15 cellular contexts compared by ENCODE assay signal in the genomic region with DNA sequence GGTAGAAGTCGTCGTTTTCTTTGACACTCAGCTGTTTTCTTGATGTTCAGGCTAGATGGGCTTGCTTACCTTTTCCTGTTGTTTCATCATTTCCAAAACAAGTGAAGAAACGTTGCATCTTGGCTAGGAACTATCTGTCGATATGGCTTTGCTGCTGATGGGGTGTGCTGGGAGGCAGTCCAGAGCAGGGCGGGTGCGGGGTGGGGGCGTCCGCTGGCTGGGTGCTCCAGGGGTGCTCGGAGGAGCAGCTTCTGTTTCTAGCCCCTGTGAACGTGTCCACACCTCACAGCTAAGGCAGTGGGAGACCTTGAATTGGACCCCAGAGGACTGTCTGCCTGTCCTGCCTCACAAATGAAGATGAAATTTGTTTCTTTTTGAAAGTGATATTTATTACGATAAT. TPM values are rescaled to one million over a fixed set of nuclear protein-coding genes. Genes with fewer than 3 reads are reported as not detected.
DNase-seq lines count a peak whose midpoint lies in the region; ATAC-seq and TF ChIP-seq lines count a peak whose summit lies in the region.
"Had no signal": no experiment of that assay in that cellular context is flagged by ENCODE, and none has a peak within 500 bp of the region (broad histone marks: within the 10 kb centered on the region; RNA-seq: fewer than 3 reads in every experiment).

No MANE protein-coding gene starts in this region.

- peaks cover 100% of the 10 kb centered on the region for H3K79me2 ChIP-seq in PC-9 (ENCODE audit: low read depth)

- H3K4me3 ChIP-seq in PC-9 = no peak overlapping the region
- H3K4me3 ChIP-seq in esophagus muscularis mucosa = peak overlapping the region in 1 of 4 donors; percentile 27
- no peak overlapping the region for H3K4me3 ChIP-seq in mucosa of descending colon
- peak overlapping the region; percentile 18 to 19 for H3K4me3 ChIP-seq in tibial artery
- no peak overlapping the region for H3K4me3 ChIP-seq in testis

- H2AFZ ChIP-seq in PC-9 = no peak overlapping the region

- H3K9me3 ChIP-seq in PC-9 (ENCODE audit: insufficient read depth, low read depth) (no peaks in the 10 kb centered on the region), esophagus muscularis mucosa (no peaks in the 10 kb centered on the region), mucosa of descending colon (no peaks in the 10 kb centered on the region), tibial artery (no peaks in the 10 kb centered on the region), testis (no peaks in the 10 kb centered on the region)

- TF ChIP-seq EP300 in esophagus muscularis mucosa (IDR thresholded peaks at IDR 0.05) = no peak

- H3K4me1 ChIP-seq in PC-9 (replicated peaks; ENCODE audit: insufficient read depth) (peaks cover 9% of the 10 kb centered on the region), esophagus muscularis mucosa (peaks cover 94 to 97% (median 95%) of the 10 kb centered on the region in 4 donors), mucosa of descending colon (ENCODE audit: low read depth) (peaks cover 21% of the 10 kb centered on the region), tibial artery (peaks cover 0 to 98% (median 56%) of the 10 kb centered on the region in 4 donors), testis (no peaks in the 10 kb centered on the region)

- H3K27ac ChIP-seq in PC-9 (0 out of 2 replicates have a peak overlapping the region, but pooled peaks have one; percentile 2), esophagus muscularis mucosa (replicated peaks in 1 of 4) (peak overlapping the region; percentile 72 to 91 (median 84)), tibial artery (peak overlapping the region; percentile 68 to 87), testis (no peak overlapping the region)
- H3K27ac ChIP-seq: C4-2B had no signal

- TF ChIP-seq CTCF in PC-9 (conservative IDR thresholded peaks at IDR 0.05) (no peak), esophagus muscularis mucosa (IDR thresholded peaks at IDR 0.05) (no peak), mucosa of descending colon (IDR thresholded peaks at IDR 0.05) (no peak), tibial artery (IDR thresholded peaks at IDR 0.05) (no peak), testis (IDR thresholded peaks at IDR 0.05) (no peak), GM10266 (IDR thresholded peaks at IDR 0.05; ENCODE audit: control insufficient read depth, insufficient read depth, low read depth, missing control alignments) (no peak)

- intact Hi-C loops in PC-9 (cut with micrococcal nuclease; ENCODE audit: unreplicated experiment) (no loop called here), esophagus muscularis mucosa (cut with DNase I) (no loop called here), mucosa of descending colon (cut with DNase I, micrococcal nuclease) (no loop called here), tibial artery (cut with DNase I; ENCODE audit: low total_unique reads) (no loop called here), testis (cut with DNase I; ENCODE audit: low total_unique reads) (no loop called here)

- H3K27me3 ChIP-seq in PC-9 (ENCODE audit: insufficient read depth, low read depth) = no peaks in the 10 kb centered on the region
- no peaks in the 10 kb centered on the region for H3K27me3 ChIP-seq in esophagus muscularis mucosa
- H3K27me3 ChIP-seq in tibial artery = no peaks in the 10 kb centered on the region
- H3K27me3 ChIP-seq in testis = no peaks in the 10 kb centered on the region

- no TSS peak for BruUV-seq in PC-9 (replicated peaks; lab: Mats Ljungman, UMichigan)

- TF ChIP-seq POLR2A in esophagus muscularis mucosa (IDR thresholded peaks at IDR 0.05; ENCODE audit: low read depth) = no peak
- TF ChIP-seq POLR2A in testis (IDR thresholded peaks at IDR 0.05) = no peak

- H3K4me2 ChIP-seq in PC-9 = no peak overlapping the region

- H3K9me2 ChIP-seq in PC-9 (ENCODE audit: insufficient read depth) = no peaks in the 10 kb centered on the region

- peaks cover 32% of the 10 kb centered on the region for H4K20me1 ChIP-seq in PC-9 (ENCODE audit: insufficient read depth)

- CTCF ChIA-PET in PC-9 (lab: Charles Lee) = no interaction called here

- H3F3A ChIP-seq in PC-9 (ENCODE audit: insufficient read depth, low read depth) = peaks cover 10% of the 10 kb centered on the region

- H3K36me3 ChIP-seq in PC-9 (ENCODE audit: low read depth) (no peaks in the 10 kb centered on the region; the same call in 1 of the 2 replicates), esophagus muscularis mucosa (peaks cover 0 to 7% (median 0%) of the 10 kb centered on the region in 4 donors), mucosa of descending colon (ENCODE audit: low read depth) (no peaks in the 10 kb centered on the region), tibial artery (peaks cover 0 to 12% (median 0%) of the 10 kb centered on the region in 3 donors), testis (ENCODE audit: low read depth, missing control alignments) (no peaks in the 10 kb centered on the region)

- POLR2A ChIA-PET in PC-9 (lab: Charles Lee; ENCODE audit: unreplicated experiment) = interaction anchor here (0.5 kb wide), 1 partner anchor 9 kb away, joined by 5 read pairs; no protein-coding TSS in a partner anchor

- WGBS in esophagus muscularis mucosa = 58% methylated on average over 9 of the region's 11 CpGs
- WGBS in testis, 2 donors = 69 to 75% methylated on average over 11 of the region's 11 CpGs

- DNase-seq in PC-9 (no peak), esophagus muscularis mucosa (ENCODE audit: extremely low spot score) (no peak), mucosa of descending colon (peak in 2 of 3 donors; percentile 29 to 37), tibial artery (no peak), testis (no peak), GM10266 (ENCODE audit: extremely low spot score) (no peak)
- DNase-seq in activated CD4-positive, CD25-positive, alpha-beta regulatory T cell (lab: John Stamatoyannopoulos, UW) = no peak
- DNase-seq: activated T-cell treated with anti-CD3 and anti-CD28 coated beads, Interleukin-2, amount 50 U/mL, for 4 hours; effector memory CD4-positive, alpha-beta T cell; KG1; NCI-H1105 treated with DMSO at 0.1 percent for 48 hours; NCI-H446; stimulated activated CD4-positive, alpha-beta T cell treated with anti-CD3 and anti-CD28 coated beads, Interleukin-12 subunit alpha, Interleukin-12 subunit beta, amount 100 ng/mL, for 4 hours; stimulated activated naive CD8-positive, alpha-beta T cell treated with anti-CD3 and anti-CD28 coated beads, Interleukin-15, amount 100 ng/mL, for 72 hours had no signal

- no peak for ATAC-seq in mucosa of descending colon
- ATAC-seq: activated T-cell treated with anti-CD3 and anti-CD28 coated beads, Interleukin-2, amount 50 U/mL, for 4 hours; stimulated activated naive CD8-positive, alpha-beta T cell treated with anti-CD3 and anti-CD28 coated beads, Interleukin-15, amount 100 ng/mL, for 72 hours had no signal

RNA-seq across cellular contexts. Expression of a gene that starts 7.6 kb away (rescaled TPM):
- total RNA-seq in PC-9 (2021) = 245 and 272 TPM in 2 replicates
- total RNA-seq in esophagus muscularis mucosa = 100 to 1,000 TPM; 132 to 149 (median 147) TPM
- 100 to 1,000 TPM; 151 to 179 (median 164) TPM for total RNA-seq in mucosa of descending colon
- 100 to 1,000 TPM; 167 to 213 TPM for total RNA-seq in testis
- polyA plus RNA-seq in testis (ENCODE audit: insufficient read depth, low read depth, low replicate concordance) = 173 TPM

RNA-seq across cellular contexts. Expression of a gene that starts 51.7 kb away (rescaled TPM):
- 120 and 166 TPM in 2 replicates for total RNA-seq in PC-9 (2021)
- 10 to 100 TPM; 24.7 to 41.3 (median 35.2) TPM for total RNA-seq in esophagus muscularis mucosa
- 10 to 100 TPM; 36.9 to 48.8 (median 48.2) TPM for total RNA-seq in mucosa of descending colon
- 100 to 1,000 TPM; 128 to 141 TPM for total RNA-seq in testis
- polyA plus RNA-seq in testis (ENCODE audit: insufficient read depth, low read depth, low replicate concordance) = 89.0 TPM

Comparison
In these comparisons a context has a peak if more than half of its experiments do, and no peak if none do; other contexts are left out.
1. DNase-seq: peak in mucosa of descending colon (2 of 3); none in PC-9 (0 of 2), esophagus muscularis mucosa (single experiment), tibial artery (0 of 2), testis (single experiment), GM10266 (single experiment) and activated CD4-positive, CD25-positive, alpha-beta regulatory T cell (0 of 4).
2. H3K27ac ChIP-seq: peak in PC-9 (single experiment), esophagus muscularis mucosa (4 of 4) and tibial artery (2 of 2); none in testis (0 of 2).
3. H3K4me3 ChIP-seq: peak in tibial artery (2 of 2); none in PC-9 (single experiment), mucosa of descending colon (single experiment) and testis (0 of 2).